ENCODE assay signal across 12 cellular contexts in the genomic region with DNA sequence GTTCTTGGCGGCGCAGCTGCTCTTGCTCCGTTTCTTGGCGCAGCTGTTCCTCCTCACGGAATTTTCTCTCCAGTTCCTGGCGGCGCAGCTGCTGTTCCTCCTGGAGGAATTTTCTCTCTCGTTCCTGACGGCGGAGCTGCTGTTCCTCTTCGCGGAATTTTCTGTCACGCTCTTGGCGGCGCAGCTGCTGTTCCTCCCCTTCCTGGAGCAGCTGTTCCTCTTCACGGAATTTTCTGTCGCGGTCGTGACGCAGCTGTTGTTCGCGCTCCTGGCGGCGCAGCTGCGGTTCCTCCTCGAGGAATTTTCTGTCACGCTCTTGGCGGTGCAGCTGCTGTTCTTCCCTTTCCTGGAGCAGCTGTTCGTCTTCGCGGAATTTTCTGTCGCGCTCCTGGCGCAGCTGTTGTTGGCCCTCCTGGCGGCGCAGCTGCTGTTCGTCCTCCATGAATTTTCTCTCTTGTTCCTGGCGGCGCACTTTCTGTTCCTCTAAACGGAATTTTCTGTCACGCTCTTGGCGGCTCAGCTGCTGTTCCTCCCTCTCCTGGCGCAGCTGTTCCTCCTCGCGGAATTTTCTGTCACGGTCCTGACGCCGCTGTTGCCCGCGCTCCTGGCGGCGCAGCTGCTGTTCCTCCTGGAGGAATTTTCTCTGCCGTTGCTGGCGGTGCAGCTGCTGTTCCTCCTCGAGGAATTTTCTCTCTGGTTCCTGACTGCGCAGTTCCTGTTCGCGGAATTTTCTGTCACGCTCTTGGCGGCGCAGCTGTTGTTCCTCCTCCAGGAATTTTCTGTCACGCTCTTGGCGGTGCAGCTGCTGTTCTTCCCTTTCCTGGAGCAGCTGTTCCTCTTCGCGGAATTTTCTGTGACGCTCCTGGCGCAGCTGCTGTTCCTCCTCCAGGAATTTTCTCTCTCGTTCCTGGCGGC. TPM values are rescaled to one million over a fixed set of nuclear protein-coding genes. Genes with fewer than 3 reads are reported as not detected.
DNase-seq lines count a peak whose midpoint lies in the region; ATAC-seq, FAIRE-seq and TF ChIP-seq lines count a peak whose summit lies in the region.
"Had no signal": no experiment of that assay in that cellular context is flagged by ENCODE, and none has a peak within 500 bp of the region (broad histone marks: within the 10 kb centered on the region; RNA-seq: fewer than 3 reads in every experiment).

No MANE protein-coding gene starts in this region.

- FAIRE-seq in kidney (lab: Jason Lieb, UNC): no peak
- FAIRE-seq: G401.6 had no signal

- no peaks in the 10 kb centered on the region for H4K20me1 ChIP-seq in HCT116 (ENCODE audit: insufficient read depth)

- intact Hi-C loops in HCT116 (cut with micrococcal nuclease): no loop called here
- intact Hi-C loops in kidney (cut with DNase I): no loop called here

- H3K4me2 ChIP-seq in HCT116 (ENCODE audit: low read length): peak overlapping the region; percentile 95

- H2AFZ ChIP-seq in ACC112 (ENCODE audit: low read length, unreplicated experiment) (peak overlapping the region; percentile 31), HCT116 (ENCODE audit: low read depth, low read length, poor library complexity, severe bottlenecking) (peak overlapping the region; percentile 94)

- TF ChIP-seq RAD21 in HCT116 (IDR thresholded peaks at IDR 0.05; ENCODE audit: low read depth): no peak

- in situ Hi-C loops in brain microvascular endothelial cell (cut with HindIII; ENCODE audit: low pct_ligation_motif_present, low sequenced_read_pairs): no loop called here

- peak overlapping the region; percentile 66 for H3K4me3 ChIP-seq in ACC112 (ENCODE audit: low read depth, low read length)
- peak overlapping the region; percentile 45 to 64 for H3K4me3 ChIP-seq in HCT116 (replicated peaks in 1 of 2; ENCODE audit: low read depth in 1 of 2, low read length in 2 of 2)
- peak overlapping the region; percentile 35 for H3K4me3 ChIP-seq in brain microvascular endothelial cell (ENCODE audit: low read depth, low read length)
- H3K4me3 ChIP-seq in kidney (ENCODE audit: low read length in 2 of 2): peak overlapping the region in 1 of 2 donors; percentile 15
- H3K4me3 ChIP-seq: HAP-1 had no signal

- RAD21 ChIA-PET in HCT116 (lab: Charles Lee; ENCODE audit: low non-redundant PET in 1 of 2, low total read pairs in 2 of 2, uncharacterized antibody in 2 of 2, unreplicated experiment in 2 of 2): interaction anchor here in 1 of 2 experiments (0.8 kb wide), 1 partner anchor 80 kb away, joined by 4 read pairs; no protein-coding TSS in a partner anchor

- H3K27me3 ChIP-seq in ACC112 (ENCODE audit: insufficient read depth, low read length): peaks cover 90% of the 10 kb centered on the region
- H3K27me3 ChIP-seq in HCT116 (ENCODE audit: insufficient read depth, low read length): peaks cover 61% of the 10 kb centered on the region
- H3K27me3 ChIP-seq in brain microvascular endothelial cell (replicated peaks): peaks cover 57% of the 10 kb centered on the region

- POLR2A ChIA-PET in HCT116 (lab: Charles Lee): no interaction called here

- H3K9ac ChIP-seq in HCT116 (ENCODE audit: low read length) (peak overlapping the region; percentile 10; the same call in 1 of the 2 replicates), kidney (ENCODE audit: low read length in 2 of 2) (no peak overlapping the region)

- no peaks in the 10 kb centered on the region for H3K36me3 ChIP-seq in ACC112 (ENCODE audit: insufficient read depth, low read length)
- H3K36me3 ChIP-seq in HCT116 (ENCODE audit: control insufficient read depth in 1 of 2, insufficient read depth in 2 of 2, low read length in 2 of 2): no peaks in the 10 kb centered on the region
- no peaks in the 10 kb centered on the region for H3K36me3 ChIP-seq in brain microvascular endothelial cell (replicated peaks)
- no peaks in the 10 kb centered on the region for H3K36me3 ChIP-seq in kidney (ENCODE audit: control insufficient read depth in 1 of 2, insufficient read depth in 2 of 2, low read length in 2 of 2)
- H3K36me3 ChIP-seq: HAP-1 had no signal

- H3K27ac ChIP-seq in ACC112 (ENCODE audit: low read depth, low read length) (no peak overlapping the region), HCT116 (ENCODE audit: low read depth, low read length) (peak overlapping the region; percentile 28), brain microvascular endothelial cell (no peak overlapping the region), kidney (ENCODE audit: low read depth in 2 of 2, low read length in 2 of 2) (no peak overlapping the region)
- H3K27ac ChIP-seq: VCaP had no signal

- no peaks in the 10 kb centered on the region for H3K9me3 ChIP-seq in HCT116 (ENCODE audit: control insufficient read depth in 1 of 2, insufficient read depth in 1 of 2, low read depth in 1 of 2, low read length in 2 of 2)
- H3K9me3 ChIP-seq in kidney (ENCODE audit: control insufficient read depth in 1 of 2, low read length in 2 of 2): peaks cover 0 to 3% of the 10 kb centered on the region in 2 donors
- H3K9me3 ChIP-seq: HAP-1 had no signal

- CTCF ChIA-PET in HCT116 (lab: Charles Lee): interaction anchor here (0.6 to 2.5 kb wide), 3 partner anchors 10 to 78 kb away, joined by 3 to 7 read pairs (median 4); no protein-coding TSS in a partner anchor

- H3K9me2 ChIP-seq in HCT116 (ENCODE audit: insufficient read depth): no peaks in the 10 kb centered on the region

- H3K79me2 ChIP-seq in ACC112 (ENCODE audit: control insufficient read depth, insufficient read depth, low read length, unreplicated experiment) (no peaks in the 10 kb centered on the region), HCT116 (ENCODE audit: insufficient read depth, low read length) (no peaks in the 10 kb centered on the region)

- no TSS peak for BruUV-seq in HCT116 (replicated peaks; lab: Mats Ljungman, UMichigan)

- TF ChIP-seq CTCF in HCT116 (IDR thresholded peaks at IDR 0.05 in 2 of 3, conservative IDR thresholded peaks at IDR 0.05 in 1 of 3; ENCODE audit: borderline replicate concordance in 1 of 3, insufficient read depth in 1 of 3, low read depth in 2 of 3, low read length in 2 of 3): 0 out of 6 replicates have a peak, but pooled peaks of 1 of the 3 experiments have one; percentile 4
- peak; percentile 3 for TF ChIP-seq CTCF in brain microvascular endothelial cell (IDR thresholded peaks at IDR 0.05; ENCODE audit: low read depth, low read length, missing control alignments)
- no peak for TF ChIP-seq CTCF in kidney (IDR thresholded peaks at IDR 0.05; ENCODE audit: borderline replicate concordance, extremely low read depth, insufficient read depth)

- H3K4me1 ChIP-seq in ACC112 (ENCODE audit: control insufficient read depth, insufficient read depth, low read length, unreplicated experiment): peaks cover 4% of the 10 kb centered on the region
- H3K4me1 ChIP-seq in HCT116 (ENCODE audit: control insufficient read depth in 1 of 2, insufficient read depth in 2 of 2, low read length in 2 of 2): peaks cover 20 to 50% of the 10 kb centered on the region in 2 experiments
- peaks cover 0 to 18% of the 10 kb centered on the region in 2 donors for H3K4me1 ChIP-seq in kidney (ENCODE audit: control insufficient read depth in 1 of 2, insufficient read depth in 1 of 2, low read depth in 1 of 2, low read length in 2 of 2)
- H3K4me1 ChIP-seq: HAP-1 had no signal

- DNase-seq in HCT116 (ENCODE audit: low read depth, low spot score) (peak; percentile 63), brain microvascular endothelial cell (no peak), kidney (peak; percentile 37), NCI-H1092 treated with DMSO at 0.1 percent for 48 hours (lab: John Stamatoyannopoulos, UW) (no peak)
- DNase-seq in activated CD4-positive, alpha-beta T cell treated with anti-CD3 and anti-CD28 coated beads, Interleukin-2, amount 50 U/mL, for 1 hour: no peak
- DNase-seq: NCI-H146 had no signal

- TF ChIP-seq POLR2A in HCT116 (IDR thresholded peaks at IDR 0.05; ENCODE audit: borderline replicate concordance, extremely low read depth, insufficient read depth, insufficient read length): no peak

- peak; percentile 55; the same call in 1 of the 2 replicates for ATAC-seq in HCT116
- ATAC-seq in GM21723 (IDR thresholded peaks at IDR 0.05; ENCODE audit: unreplicated experiment): no peak
- ATAC-seq in GM19324 (IDR thresholded peaks at IDR 0.05; ENCODE audit: low FRiP score, unreplicated experiment): no peak

TF ChIP-seq in HCT116, 20 proteins besides CTCF, POLR2A, EP300 and RAD21:
- 0 out of 2 replicates have a peak, but pooled peaks have one; percentile 11 for TF ChIP-seq SP1 (IDR thresholded peaks at IDR 0.05; ENCODE audit: low read depth)
- TF ChIP-seq TCF7L2 (IDR thresholded peaks at IDR 0.05; ENCODE audit: borderline replicate concordance, extremely low read depth, insufficient read depth, insufficient read length): peak; percentile 26
- TF ChIP-seq EGR1 (IDR thresholded peaks at IDR 0.05; ENCODE audit: low read depth): no peak
- TF ChIP-seq SIN3A (IDR thresholded peaks at IDR 0.05; ENCODE audit: low read depth): no peak; the same call in 1 of the 2 replicates
- peak; percentile 7; the same call in 1 of the 2 replicates for TF ChIP-seq CBX3 (IDR thresholded peaks at IDR 0.05; ENCODE audit: low read depth)
- TF ChIP-seq JUND (IDR thresholded peaks at IDR 0.05): no peak
- TF ChIP-seq, protein P1, sequence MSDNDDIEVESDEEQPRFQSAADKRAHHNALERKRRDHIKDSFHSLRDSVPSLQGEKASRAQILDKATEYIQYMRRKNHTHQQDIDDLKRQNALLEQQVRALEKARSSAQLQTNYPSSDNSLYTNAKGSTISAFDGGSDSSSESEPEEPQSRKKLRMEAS (IDR thresholded peaks at IDR 0.05): peak; percentile 74
- TF ChIP-seq ELF1 (IDR thresholded peaks at IDR 0.05; ENCODE audit: borderline replicate concordance, low read depth): peak; percentile 24; the same call in 1 of the 2 replicates
- TF ChIP-seq, protein P2, sequence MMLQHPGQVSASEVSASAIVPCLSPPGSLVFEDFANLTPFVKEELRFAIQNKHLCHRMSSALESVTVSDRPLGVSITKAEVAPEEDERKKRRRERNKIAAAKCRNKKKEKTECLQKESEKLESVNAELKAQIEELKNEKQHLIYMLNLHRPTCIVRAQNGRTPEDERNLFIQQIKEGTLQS (IDR thresholded peaks at IDR 0.05): no peak
- no peak for TF ChIP-seq EZH2phosphoT487 (IDR thresholded peaks at IDR 0.05; ENCODE audit: borderline replicate concordance)

RNA-seq across cellular contexts. Expression of gene TCHH, which starts 7.0 kb away (rescaled TPM):
- total RNA-seq in HCT116 (2021; ENCODE audit: unreplicated experiment) (0.02 TPM), kidney (0.13 TPM)
- polyA plus RNA-seq in HCT116 (2012): 0.03 and 0.04 TPM in 2 replicates
- not detected for polyA plus RNA-seq in kidney (ENCODE audit: insufficient read depth, low read depth, low replicate concordance)

RNA-seq across cellular contexts. Expression of gene TCHHL1, which starts 19.4 kb away (rescaled TPM):
- total RNA-seq in HCT116 (2021; ENCODE audit: unreplicated experiment) (not detected), kidney (not detected)
- polyA plus RNA-seq in HCT116 (2012): not detected in 2 replicates
- polyA plus RNA-seq in kidney (ENCODE audit: insufficient read depth, low read depth, low replicate concordance): not detected

RNA-seq across cellular contexts. Expression of gene RPTN, which starts 50.8 kb away (rescaled TPM):
- total RNA-seq in HCT116 (2021; ENCODE audit: unreplicated experiment): not detected
- polyA plus RNA-seq in HCT116 (2012): not detected in 2 replicates
- not detected for total RNA-seq in kidney
- not detected for polyA plus RNA-seq in kidney (ENCODE audit: insufficient read depth, low read depth, low replicate concordance)

Comparison
In these comparisons a context has a peak if more than half of its experiments do, and no peak if none do; other contexts are left out.
1. DNase-seq: peak in HCT116 (single experiment) and kidney (single experiment); none in brain microvascular endothelial cell (single experiment), activated CD4-positive, alpha-beta T cell treated with anti-CD3 and anti-CD28 coated beads, Interleukin-2, amount 50 U/mL, for 1 hour (single experiment) and NCI-H1092 treated with DMSO at 0.1 percent for 48 hours (single experiment).